Comparison of ENCODE assay signal across 14 cellular contexts in the genomic region with DNA sequence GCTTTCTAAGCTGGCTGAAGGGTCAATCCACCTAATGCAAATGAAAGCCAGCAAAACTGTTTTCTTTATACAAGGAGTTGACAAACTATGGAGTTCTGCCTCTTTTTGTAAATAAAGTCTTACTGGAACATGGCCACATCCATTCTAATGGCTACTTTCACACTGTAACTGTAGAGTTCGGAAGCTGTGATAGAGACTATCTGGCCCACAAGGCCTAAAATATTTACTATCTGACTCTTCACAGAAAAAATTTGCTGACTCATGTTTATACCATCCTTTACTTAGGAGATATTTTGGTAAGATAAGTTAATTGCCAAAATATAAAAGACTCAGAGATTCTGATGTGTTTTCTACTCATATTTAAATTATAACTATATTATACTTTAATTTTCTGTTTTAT.
DNase-seq lines count a peak whose midpoint lies in the region; ATAC-seq and TF ChIP-seq lines count a peak whose summit lies in the region.
"Had no signal": no experiment of that assay in that cellular context is flagged by ENCODE, and none has a peak within 500 bp of the region (broad histone marks: within the 10 kb centered on the region; RNA-seq: fewer than 3 reads in every experiment).

No MANE protein-coding gene starts in this region.

- H3K27ac Mint-ChIP-seq in CD4-positive, alpha-beta T cell = no peak overlapping the region

- no peaks in the 10 kb centered on the region for H3K27me3 ChIP-seq in upper lobe of right lung
- no peaks in the 10 kb centered on the region for H3K27me3 ChIP-seq in CD4-positive, alpha-beta T cell (ENCODE audit: control insufficient read depth, insufficient read depth, low read length)
- H3K27me3 ChIP-seq: esophagus muscularis mucosa, tibial nerve had no signal

- no peak overlapping the region for H3K4me3 Mint-ChIP-seq in CD4-positive, alpha-beta T cell
- H3K4me3 Mint-ChIP-seq: activated naive CD8-positive, alpha-beta T cell; H9 had no signal

- DNase-seq in AG08395 (ENCODE audit: low spot score) (peak; percentile 33), HS-5 (ENCODE audit: low read depth) (peak; percentile 43), astrocyte of the spinal cord (ENCODE audit: low read depth, low spot score) (peak; percentile 60), kidney tubule cell (ENCODE audit: low spot score) (peak; percentile 20), upper lobe of right lung (no peak), superior temporal gyrus (ENCODE audit: extremely low spot score) (no peak)
- no peak for DNase-seq in CD4-positive, alpha-beta T cell
- DNase-seq: activated CD8-positive, alpha-beta memory T cell treated with anti-CD3 and anti-CD28 coated beads, Interleukin-2, amount 50 U/mL, for 4 hours; H9; posterior cingulate gyrus had no signal

- H3K36me3 Mint-ChIP-seq in CD4-positive, alpha-beta T cell (ENCODE audit: low read depth) = peaks cover 76% of the 10 kb centered on the region

- H3K36me3 ChIP-seq in upper lobe of right lung = peaks cover 19% of the 10 kb centered on the region

- no peak overlapping the region for H3K27ac ChIP-seq in upper lobe of right lung
- no peak overlapping the region for H3K27ac ChIP-seq in CD4-positive, alpha-beta T cell (ENCODE audit: low read depth, low read length)
- H3K27ac ChIP-seq: esophagus muscularis mucosa, tibial nerve had no signal

- no peaks in the 10 kb centered on the region for H3K9me3 ChIP-seq in upper lobe of right lung
- H3K9me3 ChIP-seq in CD4-positive, alpha-beta T cell (ENCODE audit: control insufficient read depth, low read length) = no peaks in the 10 kb centered on the region
- H3K9me3 ChIP-seq: esophagus muscularis mucosa, tibial nerve had no signal

- POLR2A ChIA-PET in CD4-positive, alpha-beta T cell (lab: Charles Lee) = no interaction called here

- H3K4me3 ChIP-seq in astrocyte of the spinal cord (ENCODE audit: low read depth, low read length) (no peak overlapping the region), upper lobe of right lung (no peak overlapping the region)
- H3K4me3 ChIP-seq: esophagus muscularis mucosa, tibial nerve had no signal

- intact Hi-C loops in upper lobe of right lung (cut with DNase I) = no loop called here
- intact Hi-C loops in CD4-positive, alpha-beta T cell (cut with DNase I, micrococcal nuclease) = no loop called here

- H3K9me3 Mint-ChIP-seq in CD4-positive, alpha-beta T cell = no peaks in the 10 kb centered on the region
- H3K9me3 Mint-ChIP-seq: H9 had no signal

- in situ Hi-C loops in astrocyte of the spinal cord (cut with HindIII; ENCODE audit: low sequenced_read_pairs) = no loop called here

- no peak for ATAC-seq in upper lobe of right lung
- ATAC-seq in CD4-positive, alpha-beta T cell (ENCODE audit: poor library complexity) = no peak
- ATAC-seq in GM21786 (IDR thresholded peaks at IDR 0.05; ENCODE audit: unreplicated experiment) = no peak

- H3K4me1 ChIP-seq in upper lobe of right lung = no peaks in the 10 kb centered on the region
- H3K4me1 ChIP-seq: esophagus muscularis mucosa, tibial nerve had no signal

- no peaks in the 10 kb centered on the region for H3K27me3 Mint-ChIP-seq in CD4-positive, alpha-beta T cell
- H3K27me3 Mint-ChIP-seq: activated naive CD8-positive, alpha-beta T cell had no signal

- CTCF ChIA-PET in CD4-positive, alpha-beta T cell (lab: Charles Lee) = no interaction called here

- no peak for TF ChIP-seq CTCF in astrocyte of the spinal cord (IDR thresholded peaks at IDR 0.05; ENCODE audit: low read depth, low read length)
- TF ChIP-seq CTCF in upper lobe of right lung (IDR thresholded peaks at IDR 0.05) = no peak
- TF ChIP-seq CTCF in CD4-positive, alpha-beta T cell (IDR thresholded peaks at IDR 0.05) = no peak

- no peaks in the 10 kb centered on the region for H3K4me1 Mint-ChIP-seq in CD4-positive, alpha-beta T cell (ENCODE audit: low read depth)
- H3K4me1 Mint-ChIP-seq: H9 had no signal

Comparison
In these comparisons a context has a peak if more than half of its experiments do, and no peak if none do; other contexts are left out.
1. DNase-seq: peak in AG08395 (single experiment), HS-5 (single experiment), astrocyte of the spinal cord (single experiment) and kidney tubule cell (single experiment); none in upper lobe of right lung (single experiment), CD4-positive, alpha-beta T cell (0 of 10) and superior temporal gyrus (single experiment).